Comparison of ENCODE assay signal across 8 cellular contexts in genomic region chr12:132222096-132222807, GRCh38.
A peak's percentile ranks its signal among the peaks of the same experiment; 100 is the strongest.
DNase-seq lines count a peak whose midpoint lies in the region; ATAC-seq and TF ChIP-seq lines count a peak whose summit lies in the region.

No MANE protein-coding gene starts in this region.

- no peak for TF ChIP-seq CTCF in WERI-Rb-1 (IDR thresholded peaks at IDR 0.05; ENCODE audit: low read depth, low read length)
- no peak for TF ChIP-seq CTCF in ascending aorta (IDR thresholded peaks at IDR 0.05)

- H3K27ac ChIP-seq in WERI-Rb-1 (no peak overlapping the region), ascending aorta (no peak overlapping the region)

- ATAC-seq in GM18868 (IDR thresholded peaks at IDR 0.05; ENCODE audit: unreplicated experiment): no peak

- H3K4me1 ChIP-seq in ascending aorta: no peaks in the 10 kb centered on the region

- H3K9me3 ChIP-seq in WERI-Rb-1 (ENCODE audit: severe bottlenecking): peaks cover 3% of the 10 kb centered on the region
- H3K9me3 ChIP-seq in ascending aorta: no peaks in the 10 kb centered on the region

- H3K4me3 ChIP-seq in WERI-Rb-1 (ENCODE audit: low read depth, low read length): no peak overlapping the region
- H3K4me3 ChIP-seq in ascending aorta: no peak overlapping the region

- H3K27me3 ChIP-seq in WERI-Rb-1 (ENCODE audit: insufficient read depth, low read depth, severe bottlenecking): no peaks in the 10 kb centered on the region
- H3K27me3 ChIP-seq in ascending aorta: no peaks in the 10 kb centered on the region

- DNase-seq in NCI-H1417 (lab: John Stamatoyannopoulos, UW) (peak; percentile 27 to 67 (median 60)), NCI-H1417 treated with DMSO at 0.1 percent for 48 hours (lab: John Stamatoyannopoulos, UW) (no peak), NCI-H345 (lab: John Stamatoyannopoulos, UW) (peak; percentile 81), activated T-cell treated with anti-CD3 and anti-CD28 coated beads for 1 hour (ENCODE audit: low read depth) (peak; percentile 14), islet precursor cell (peak; percentile 98), WERI-Rb-1 (no peak), ascending aorta (ENCODE audit: low spot score in 2 of 2) (no peak)

- H3K36me3 ChIP-seq in WERI-Rb-1 (no peaks in the 10 kb centered on the region), ascending aorta (no peaks in the 10 kb centered on the region)

- intact Hi-C loops in ascending aorta (cut with DNase I): no loop called here

Comparison
In these comparisons a context has a peak if more than half of its experiments do, and no peak if none do; other contexts are left out.
1. DNase-seq: peak in NCI-H1417 (3 of 3), NCI-H345 (single experiment), activated T-cell treated with anti-CD3 and anti-CD28 coated beads for 1 hour (single experiment) and islet precursor cell (single experiment); none in NCI-H1417 treated with DMSO at 0.1 percent for 48 hours (single experiment), WERI-Rb-1 (single experiment) and ascending aorta (0 of 2).